Comparison of ENCODE assay signal across 2 cellular contexts in genomic region chr2:113328572-113328971, GRCh38. TPM values are rescaled to one million over a fixed set of nuclear protein-coding genes. Genes with fewer than 3 reads are reported as not detected.
"Had no signal": no experiment of that assay in that cellular context is flagged by ENCODE, and none has a peak within 500 bp of the region (broad histone marks: within the 10 kb centered on the region; RNA-seq: fewer than 3 reads in every experiment).

No MANE protein-coding gene starts in this region.

RNA-seq across cellular contexts. Expression of gene PAX8, which starts 49.9 kb away (rescaled TPM):
- total RNA-seq: hepatocyte, skeletal muscle tissue had no signal
